Comparison of ENCODE assay signal across 15 cellular contexts in genomic region chr19:7115721-7116120, GRCh38. TPM values are rescaled to one million over a fixed set of nuclear protein-coding genes. Genes with fewer than 3 reads are reported as not detected.
A peak's percentile ranks its signal among the peaks of the same experiment; 100 is the strongest.
DNase-seq lines count a peak whose midpoint lies in the region; ATAC-seq, FAIRE-seq and TF ChIP-seq lines count a peak whose summit lies in the region.
"Had no signal": no experiment of that assay in that cellular context is flagged by ENCODE, and none has a peak within 500 bp of the region (broad histone marks: within the 10 kb centered on the region; RNA-seq: fewer than 3 reads in every experiment).

No MANE protein-coding gene starts in this region.

- TF ChIP-seq EP300 in tibial nerve (IDR thresholded peaks at IDR 0.05): peak in 1 of 2 donors; percentile 9

- DNase-seq in Right ventricle myocardium superior: no peak
- no peak for DNase-seq in cardiac septum (ENCODE audit: low spot score)
- DNase-seq in frontal cortex (ENCODE audit: low spot score in 2 of 2): peak; percentile 33 to 41
- peak in 52 of 56 donors; percentile 12 to 85 (median 58) for DNase-seq in nucleus accumbens (lab: John Stamatoyannopoulos, UW)
- DNase-seq in tibial nerve (ENCODE audit: low spot score in 2 of 2): no peak
- no peak for DNase-seq in hepatic stellate cell (ENCODE audit: low spot score)
- no peak for DNase-seq in activated CD8-positive, alpha-beta memory T cell treated with anti-CD3 and anti-CD28 coated beads, Interleukin-2, amount 50 U/mL, for 48 hours
- no peak for DNase-seq in lower leg skin (ENCODE audit: low spot score in 2 of 2)
- DNase-seq: BE2C; CD4-positive, alpha-beta memory T cell; HCEC 1CT; NCI-H187; NCI-H226; NCI-H526 treated with DMSO at 0.1 percent for 48 hours had no signal

- peak; percentile 55 for ATAC-seq in Right ventricle myocardium superior (ENCODE audit: poor library complexity)

- no peak overlapping the region for H3K4me3 ChIP-seq in tibial nerve
- no peak overlapping the region for H3K4me3 ChIP-seq in lower leg skin (ENCODE audit: low read depth, poor library complexity, severe bottlenecking)

- FAIRE-seq in frontal cortex (lab: Jason Lieb, UNC): peak; percentile 82

- H3K36me3 ChIP-seq in tibial nerve: peaks cover 0 to 64% (median 0%) of the 10 kb centered on the region in 3 donors

- TF ChIP-seq POLR2A in tibial nerve (IDR thresholded peaks at IDR 0.05) (no peak), lower leg skin (IDR thresholded peaks at IDR 0.05) (no peak)

- TF ChIP-seq CTCF in tibial nerve (IDR thresholded peaks at IDR 0.05) (no peak), lower leg skin (IDR thresholded peaks at IDR 0.05) (no peak)

- peak overlapping the region in 3 of 4 donors; percentile 13 to 63 (median 49) for H3K27ac ChIP-seq in tibial nerve
- H3K27ac ChIP-seq: 22Rv1 had no signal

- intact Hi-C loops in Right ventricle myocardium superior (cut with DNase I): no loop called here
- intact Hi-C loops in cardiac septum (cut with DNase I): no loop called here
- intact Hi-C loops in lower leg skin (cut with DNase I; ENCODE audit: low total_unique reads): loop anchor here (10.0 kb wide), 1 partner anchor 961 kb away; no protein-coding TSS in a partner anchor

- H3K4me1 ChIP-seq in tibial nerve: peaks cover 0 to 7% (median 0%) of the 10 kb centered on the region in 4 donors
- H3K4me1 ChIP-seq: BE2C had no signal

- WGBS in tibial nerve, 2 donors: 51 to 56% methylated on average over 6 of the region's 6 CpGs
- 81 to 86% methylated on average over 6 of the region's 6 CpGs for WGBS in lower leg skin, 2 donors

- peaks cover 0 to 7% (median 0%) of the 10 kb centered on the region in 4 donors for H3K9me3 ChIP-seq in tibial nerve
- H3K9me3 ChIP-seq: BE2C had no signal

- H3K27me3 ChIP-seq in tibial nerve: no peaks in the 10 kb centered on the region
- H3K27me3 ChIP-seq: BE2C had no signal

RNA-seq across cellular contexts. Expression of gene ZNF557, which starts 46.2 kb away (rescaled TPM):
- total RNA-seq in Right ventricle myocardium superior: 2.9 TPM
- 4.7 TPM for total RNA-seq in cardiac septum
- total RNA-seq in frontal cortex: 53.0 TPM
- total RNA-seq in tibial nerve: 10 to 100 TPM in 1 of 4 donors, 1 to 10 TPM in 3; 7.3 to 14.6 (median 9.8) TPM
- total RNA-seq in lower leg skin: 10 to 100 TPM in 1 of 4 donors, 1 to 10 TPM in 3; 7.0 to 11.3 (median 9.4) TPM

RNA-seq across cellular contexts. Expression of gene MBD3L3, which starts 57.2 kb away (rescaled TPM):
- not detected for total RNA-seq in Right ventricle myocardium superior
- total RNA-seq in cardiac septum: not detected
- total RNA-seq in frontal cortex: not detected
- total RNA-seq in tibial nerve: not detected
- total RNA-seq in lower leg skin: not detected
- total RNA-seq: CD4-positive, alpha-beta memory T cell had no signal

Comparison
In these comparisons a context has a peak if more than half of its experiments do, and no peak if none do; other contexts are left out.
1. DNase-seq: peak in frontal cortex (2 of 2) and nucleus accumbens (52 of 56); none in Right ventricle myocardium superior (single experiment), cardiac septum (single experiment), tibial nerve (0 of 2), hepatic stellate cell (single experiment), activated CD8-positive, alpha-beta memory T cell treated with anti-CD3 and anti-CD28 coated beads, Interleukin-2, amount 50 U/mL, for 48 hours (single experiment) and lower leg skin (0 of 2).